In genomic region chr5:173602423-173602822, GRCh38 we compare ENCODE assay signal across 11 cellular contexts. TPM values are rescaled to one million over a fixed set of nuclear protein-coding genes. Genes with fewer than 3 reads are reported as not detected.
DNase-seq lines count a peak whose midpoint lies in the region; ATAC-seq, FAIRE-seq and TF ChIP-seq lines count a peak whose summit lies in the region.
"Had no signal": no experiment of that assay in that cellular context is flagged by ENCODE, and none has a peak within 500 bp of the region (broad histone marks: within the 10 kb centered on the region; RNA-seq: fewer than 3 reads in every experiment).

No MANE protein-coding gene starts in this region.

- peak overlapping the region; percentile 13; the same call in 1 of the 2 replicates for H3K4me2 ChIP-seq in K562 (ENCODE audit: insufficient read depth, low read length)

- H3K36me3 ChIP-seq in HEK293 (ENCODE audit: control insufficient read depth in 2 of 2, insufficient read depth in 1 of 2, low read length in 2 of 2): peaks cover 5 to 42% of the 10 kb centered on the region in 2 experiments; a peak in 2 of 3 replicates
- peaks cover 20% of the 10 kb centered on the region; the same call in 2 of the 3 replicates for H3K36me3 ChIP-seq in K562 (ENCODE audit: control insufficient read depth, insufficient read depth, low read length)
- peaks cover 53% of the 10 kb centered on the region for H3K36me3 ChIP-seq in iPS-20b (ENCODE audit: insufficient read depth, low read depth, low read length)

- no peak overlapping the region for H3K27ac ChIP-seq in HEK293 (ENCODE audit: extremely low read depth, low read depth, low read length)
- H3K27ac ChIP-seq in K562 (ENCODE audit: extremely low read depth, low read depth, low read length): peak overlapping the region; percentile 18; the same call in 1 of the 3 replicates
- peak overlapping the region; percentile 23 for H3K27ac ChIP-seq in iPS-20b (ENCODE audit: low read length)

- TF ChIP-seq CTCF in HEK293 (tag by site-specific recombination; IDR thresholded peaks at IDR 0.05) (no peak), K562 (IDR thresholded peaks at IDR 0.05 in 2 of 3, conservative IDR thresholded peaks at IDR 0.05 in 1 of 3; ENCODE audit: insufficient read depth in 2 of 3, low read depth in 1 of 3, low read length in 3 of 3) (peak; percentile 27 to 36 (median 36); a peak in 4 of 6 replicates)

- H3K4me3 ChIP-seq in HEK293 (ENCODE audit: low read depth, low read length): no peak overlapping the region
- H3K4me3 ChIP-seq in K562: no peak overlapping the region
- no peak overlapping the region for H3K4me3 ChIP-seq in iPS-20b (ENCODE audit: low read length)

- intact Hi-C loops in K562 (cut with micrococcal nuclease): no loop called here

- H3K9ac ChIP-seq in K562 (ENCODE audit: insufficient read depth in 1 of 2, low read depth in 2 of 2, low read length in 2 of 2) (no peak overlapping the region), iPS-20b (ENCODE audit: low read depth, low read length) (no peak overlapping the region)

- TF ChIP-seq POLR2A in K562 (conservative IDR thresholded peaks at IDR 0.05): no peak

- peak; percentile 74 for FAIRE-seq in K562 (lab: Jason Lieb, UNC)
- FAIRE-seq: TTC549 had no signal

- H3K9me1 ChIP-seq in K562 (ENCODE audit: control insufficient read depth, insufficient read depth, low read length): no peaks in the 10 kb centered on the region

- POLR2A ChIA-PET in HEK293 (lab: Yijun Ruan, JAX): interaction anchor here (0.7 kb wide), 1 partner anchor 336 kb away, joined by 3 read pairs; no protein-coding TSS in a partner anchor
- POLR2A ChIA-PET in K562 (lab: Yijun Ruan, JAX): interaction anchor here (0.7 to 0.8 kb wide), 3 partner anchors 19 to 1133 kb away, joined by 3 to 4 read pairs (median 3); no protein-coding TSS in a partner anchor

- H3K79me2 ChIP-seq in K562 (ENCODE audit: control insufficient read depth, insufficient read depth, low read length): no peaks in the 10 kb centered on the region

- peak; percentile 44; the same call in 1 of the 2 replicates for TF ChIP-seq EP300 in K562 (IDR thresholded peaks at IDR 0.05; ENCODE audit: low read length)

- CTCF ChIA-PET in HEK293 (lab: Yijun Ruan, JAX): interaction anchor here (0.8 to 1.8 kb wide), 4 partner anchors 10 to 799 kb away, joined by 3 to 7 read pairs (median 5); no protein-coding TSS in a partner anchor
- CTCF ChIA-PET in K562 (lab: Yijun Ruan, JAX; ENCODE audit: low intra/inter-chr PET ratio): no interaction called here

- BruUV-seq in K562 (replicated peaks; lab: Mats Ljungman, UMichigan): no TSS peak

- H3K27me3 ChIP-seq in K562 (ENCODE audit: control insufficient read depth in 2 of 2, insufficient read depth in 2 of 2, low read length in 2 of 2) (no peaks in the 10 kb centered on the region), iPS-20b (ENCODE audit: insufficient read depth, low read length) (no peaks in the 10 kb centered on the region)

- peak; percentile 69 for DNase-seq in A172 (ENCODE audit: low spot score)
- peak in 2 of 4 experiments; percentile 24 to 64 for DNase-seq in K562 (ENCODE audit: extremely low read depth in 1 of 4, low spot score in 3 of 4)
- no peak for DNase-seq in KBM-7
- no peak for DNase-seq in NCI-H1048 (lab: John Stamatoyannopoulos, UW)
- DNase-seq in GM19240 (ENCODE audit: insufficient read length, low spot score): no peak
- DNase-seq: activated T-cell treated with anti-CD3 and anti-CD28 coated beads for 4 hours, NCI-H1930 had no signal

- in situ Hi-C loops in K562 (cut with MboI) (no loop called here), KBM-7 (cut with MboI; ENCODE audit: low pct_unique_long_range_greater_than_20kb, low sequenced_read_pairs) (loop anchor here (25.0 kb wide), 1 partner anchor 710 kb away; no protein-coding TSS in a partner anchor)

- WGBS in K562 (ENCODE audit: insufficient coverage, low coverage, missing lambda C conversion rate): 25% methylated on average over 6 of the region's 6 CpGs

- H3K4me1 ChIP-seq in HEK293 (ENCODE audit: control insufficient read depth, insufficient read depth, low read length) (no peaks in the 10 kb centered on the region), K562 (replicated peaks in 1 of 2; ENCODE audit: control insufficient read depth in 2 of 2, insufficient read depth in 2 of 2, low read length in 2 of 2) (peaks cover 3 to 7% of the 10 kb centered on the region in 2 experiments; a peak in 3 of 5 replicates), iPS-20b (ENCODE audit: insufficient read depth, low read length) (no peaks in the 10 kb centered on the region)

- H4K20me1 ChIP-seq in K562 (replicated peaks; ENCODE audit: control insufficient read depth, insufficient read depth, low read length): no peaks in the 10 kb centered on the region

- ATAC-seq in K562 (peak; percentile 95), GM19395 (IDR thresholded peaks at IDR 0.05; ENCODE audit: unreplicated experiment) (no peak)

- peak in 1 of 2 experiments; percentile 43; a peak in 2 of 4 replicates for TF ChIP-seq RAD21 in K562 (CRISPR knock-in tag; conservative IDR thresholded peaks at IDR 0.05 in 1 of 2, IDR thresholded peaks at IDR 0.05 in 1 of 2)

- no peak overlapping the region for H2AFZ ChIP-seq in K562 (ENCODE audit: low read depth, low read length)

- H3K9me3 ChIP-seq in HEK293 (ENCODE audit: control insufficient read depth, insufficient read depth, low read depth, low read length) (no peaks in the 10 kb centered on the region), K562 (replicated peaks; ENCODE audit: control insufficient read depth, insufficient read depth, low read depth, low read length) (no peaks in the 10 kb centered on the region), iPS-20b (ENCODE audit: insufficient read depth, low read depth, low read length) (no peaks in the 10 kb centered on the region)

TF ChIP-seq in HEK293, 187 proteins besides CTCF, POLR2A, EP300 and RAD21:
- no peak for TF ChIP-seq ZFHX2 (tag by site-specific recombination; conservative IDR thresholded peaks at IDR 0.05)
- no peak for TF ChIP-seq GFI1B (tag by site-specific recombination; IDR thresholded peaks at IDR 0.05)
- TF ChIP-seq, protein P1, sequence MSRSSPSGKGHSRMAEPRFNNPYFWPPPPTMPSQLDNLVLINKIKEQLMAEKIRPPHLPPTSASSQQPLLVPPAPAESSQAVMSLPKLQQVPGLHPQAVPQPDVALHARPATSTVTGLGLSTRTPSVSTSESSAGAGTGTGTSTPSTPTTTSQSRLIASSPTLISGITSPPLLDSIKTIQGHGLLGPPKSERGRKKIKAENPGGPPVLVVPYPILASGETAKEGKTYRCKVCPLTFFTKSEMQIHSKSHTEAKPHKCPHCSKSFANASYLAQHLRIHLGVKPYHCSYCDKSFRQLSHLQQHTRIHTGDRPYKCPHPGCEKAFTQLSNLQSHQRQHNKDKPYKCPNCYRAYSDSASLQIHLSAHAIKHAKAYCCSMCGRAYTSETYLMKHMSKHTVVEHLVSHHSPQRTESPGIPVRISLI (tag by site-specific recombination; IDR thresholded peaks at IDR 0.05): 0 out of 2 replicates have a peak, but pooled peaks have one; percentile 39

TF ChIP-seq in K562, 482 proteins besides CTCF, POLR2A, EP300 and RAD21 (continues in another document):
- TF ChIP-seq CAMTA2 (CRISPR knock-in tag; conservative IDR thresholded peaks at IDR 0.05): no peak
- TF ChIP-seq TSC22D4 (tag; IDR thresholded peaks at IDR 0.05): no peak
- peak; percentile 91 for TF ChIP-seq ATF7 (IDR thresholded peaks at IDR 0.05)
- 0 out of 2 replicates have a peak, but pooled peaks have one; percentile 56 for TF ChIP-seq JUND (IDR thresholded peaks at IDR 0.05; ENCODE audit: borderline replicate concordance, low read depth, low read length)
- peak; percentile 86 for TF ChIP-seq JUND (tag; IDR thresholded peaks at IDR 0.05; ENCODE audit: borderline replicate concordance, low read depth, low read length)
- TF ChIP-seq ZNF551 (CRISPR knock-in tag; IDR thresholded peaks at IDR 0.05): no peak
- TF ChIP-seq CBFA2T3 (IDR thresholded peaks at IDR 0.05): 0 out of 2 replicates have a peak, but pooled peaks have one; percentile 9
- TF ChIP-seq ZNF41 (CRISPR knock-in tag; conservative IDR thresholded peaks at IDR 0.05): no peak
- no peak for TF ChIP-seq CREB1 (IDR thresholded peaks at IDR 0.05)
- 0 out of 2 replicates have a peak, but pooled peaks have one; percentile 21 for TF ChIP-seq CREB1 (CRISPR knock-in tag; IDR thresholded peaks at IDR 0.05)

RNA-seq across cellular contexts. Expression of gene BOD1, which starts 14.0 kb away (rescaled TPM):
- 80.6 and 83.8 TPM in 2 replicates for total RNA-seq in A172 (2014; rRNA removed; shearing (Covaris generic))
- total RNA-seq in K562 (2011; cell fraction: chromatin; rRNA removed; ENCODE audit: low replicate concordance): 16.7 and 29.4 TPM in 2 replicates
- 12.8 and 14.3 TPM in 2 replicates for total RNA-seq in K562 (2011; cell fraction: nucleolus; rRNA removed)
- 20.2 and 24.8 TPM in 2 replicates for total RNA-seq in K562 (2011; cell fraction: nucleoplasm; rRNA removed)
- total RNA-seq in K562 (2014; rRNA removed) (19.3 and 20.3 TPM in 2 replicates), K562 (2014; rRNA removed; fragmentation: Illumina TruSeq; extraction: Trizol) (20.2 and 22.6 TPM in 2 replicates), K562 (2015; rRNA removed; fragmentation: Illumina TruSeq; extraction: Trizol) (31.1 and 31.5 TPM in 2 replicates), K562 (2021) (17.9 and 22.0 TPM in 2 replicates)
- polyA plus RNA-seq in K562 (2011; rRNA removed) (31.6 and 35.6 TPM in 2 replicates), K562 (2014; fragmentation: Illumina TruSeq; extraction: Trizol) (22.0 and 24.6 TPM in 2 replicates), K562 (2014; fragmentation: Nextera tagmentation; extraction: Ambion mirVana) (10 to 100 TPM; 10.1 to 10.8 TPM), K562 (2014; rRNA removed) (23.8 and 26.7 TPM in 2 replicates)
- polyA plus RNA-seq in K562 (2011; cell fraction: cytosol; rRNA removed): 12.4 and 22.2 TPM in 2 replicates
- polyA plus RNA-seq in K562 (2011; cell fraction: nucleus; rRNA removed): 56.7 and 79.6 TPM in 2 replicates
- polyA plus RNA-seq in K562 (2012): 18.4 and 19.0 TPM in 2 replicates
- 29.3 and 39.7 TPM in 2 replicates for polyA minus RNA-seq in K562 (2011; rRNA and poly(A)+ RNA removed)
- 8.3 and 10.8 TPM in 2 replicates for polyA minus RNA-seq in K562 (2011; cell fraction: cytosol; rRNA and poly(A)+ RNA removed)
- 14.5 and 37.8 TPM in 2 replicates for polyA minus RNA-seq in K562 (2011; cell fraction: nucleus; rRNA and poly(A)+ RNA removed)
